17 cellular contexts compared by ENCODE assay signal in genomic region chr9:16112116-16112515, GRCh38.
"Had no signal": no experiment of that assay in that cellular context is flagged by ENCODE, and none has a peak within 500 bp of the region (broad histone marks: within the 10 kb centered on the region; RNA-seq: fewer than 3 reads in every experiment).

No MANE protein-coding gene starts in this region.

- H3K27me3 ChIP-seq: ascending aorta, right atrium auricular region, thyroid gland had no signal

- ATAC-seq: activated CD4-positive, CD25-positive, alpha-beta regulatory T cell treated with anti-CD3 and anti-CD28 coated beads, Interleukin-2, amount 50 U/mL, for 24 hours; activated T-cell treated with anti-CD3 and anti-CD28 coated beads, Interleukin-2, amount 50 U/mL, for 4 hours; esophagus mucosa; left cardiac atrium had no signal

- DNase-seq: activated CD4-positive, alpha-beta T cell treated with anti-CD3 and anti-CD28 coated beads, Interleukin-2, amount 10 ng/mL, durations not matched to agents 7 days and 5 days; activated CD8-positive, alpha-beta memory T cell treated with anti-CD3 and anti-CD28 coated beads, Interleukin-2, amount 50 U/mL, for 4 hours; activated effector memory CD4-positive, alpha-beta T cell treated with Interleukin-2 at 50 U/mL for 16 hours; activated naive CD4-positive, alpha-beta T cell treated with anti-CD3 and anti-CD28 coated beads, Interleukin-2, amount 50 U/mL, for 16 hours; activated T-cell treated with anti-CD3 and anti-CD28 coated beads, Interleukin-2, amount 50 U/mL, for 4 hours; left cardiac atrium; naive B cell; stimulated activated CD4-positive, alpha-beta T cell treated with anti-CD3 and anti-CD28 coated beads, Interleukin-2, amount 100 ng/mL, for 24 hours; stimulated activated naive CD4-positive, alpha-beta T cell treated with Interleukin-2 at 50 U/mL for 16 hours; T1000; thyroid gland had no signal

- H3K4me3 ChIP-seq: ascending aorta, coronary artery, prostate gland, right atrium auricular region, thyroid gland had no signal

- H3K27ac ChIP-seq: ascending aorta, coronary artery, prostate gland, right atrium auricular region, thyroid gland had no signal

- H3K36me3 ChIP-seq: ascending aorta, prostate gland, right atrium auricular region, thyroid gland had no signal

- H3K4me1 ChIP-seq: ascending aorta, prostate gland, right atrium auricular region, thyroid gland had no signal

- H3K9me3 ChIP-seq: ascending aorta, prostate gland, right atrium auricular region had no signal
